Comparison of ENCODE assay signal across 8 cellular contexts in the genomic region with DNA sequence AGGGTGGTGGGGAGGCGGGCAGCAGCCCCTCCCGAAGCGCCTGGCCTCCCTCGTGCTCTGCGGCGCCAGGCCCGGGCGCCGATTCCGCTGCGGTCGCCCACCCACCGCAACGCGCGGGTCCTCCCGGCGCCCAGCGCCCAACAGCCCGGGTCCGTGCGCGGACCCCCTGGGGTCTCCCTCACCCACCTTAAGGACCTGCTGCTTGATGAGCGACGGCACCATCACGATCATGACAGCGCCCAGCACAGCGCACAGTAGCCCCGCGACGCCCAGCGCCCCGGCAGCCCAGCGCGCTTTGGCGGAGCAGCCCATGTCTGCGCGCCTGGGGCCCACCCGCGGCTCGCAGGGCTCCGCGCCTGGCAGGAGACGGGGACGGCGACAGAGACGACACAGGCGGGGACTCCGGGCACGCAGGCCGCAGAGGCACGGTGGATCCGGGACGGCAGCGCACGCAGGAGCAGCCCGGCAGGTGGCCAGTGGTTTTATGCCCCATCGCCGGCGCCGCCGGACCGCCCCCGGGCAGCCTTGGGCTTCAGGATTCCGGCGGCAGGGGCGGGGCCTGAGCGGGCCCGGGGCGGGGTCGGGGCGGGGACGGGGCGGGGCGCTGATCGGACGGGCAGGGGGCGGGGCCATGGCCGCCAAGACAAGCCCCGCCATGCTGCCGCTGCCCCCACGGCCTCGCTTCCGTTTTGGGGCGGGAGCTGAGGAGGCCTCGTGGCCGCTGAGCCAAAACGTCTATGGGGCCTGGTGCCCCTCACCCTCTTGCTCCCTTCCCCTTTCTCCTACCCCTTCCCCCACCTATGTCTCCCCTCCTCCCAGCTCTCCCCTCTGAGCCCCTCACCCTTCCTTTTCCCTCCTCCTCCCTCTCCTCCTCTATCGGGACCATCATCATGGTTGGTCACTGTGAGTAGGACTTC. TPM values are rescaled to one million over a fixed set of nuclear protein-coding genes. Genes with fewer than 3 reads are reported as not detected.
DNase-seq lines count a peak whose midpoint lies in the region; ATAC-seq, FAIRE-seq and TF ChIP-seq lines count a peak whose summit lies in the region.

A gene with protein sequence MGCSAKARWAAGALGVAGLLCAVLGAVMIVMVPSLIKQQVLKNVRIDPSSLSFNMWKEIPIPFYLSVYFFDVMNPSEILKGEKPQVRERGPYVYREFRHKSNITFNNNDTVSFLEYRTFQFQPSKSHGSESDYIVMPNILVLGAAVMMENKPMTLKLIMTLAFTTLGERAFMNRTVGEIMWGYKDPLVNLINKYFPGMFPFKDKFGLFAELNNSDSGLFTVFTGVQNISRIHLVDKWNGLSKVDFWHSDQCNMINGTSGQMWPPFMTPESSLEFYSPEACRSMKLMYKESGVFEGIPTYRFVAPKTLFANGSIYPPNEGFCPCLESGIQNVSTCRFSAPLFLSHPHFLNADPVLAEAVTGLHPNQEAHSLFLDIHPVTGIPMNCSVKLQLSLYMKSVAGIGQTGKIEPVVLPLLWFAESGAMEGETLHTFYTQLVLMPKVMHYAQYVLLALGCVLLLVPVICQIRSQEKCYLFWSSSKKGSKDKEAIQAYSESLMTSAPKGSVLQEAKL (minus strand): TSS at position 456 of the 917 bp plus-strand sequence. CDS start 144 bp downstream, at position 312.

- H3K27ac ChIP-seq in angular gyrus (ENCODE audit: low read depth, low read length): peak within 1 kb of the TSS; percentile 84
- no peak within 1 kb of the TSS for H3K27ac ChIP-seq in right cardiac atrium (ENCODE audit: low read length)
- peak within 1 kb of the TSS; percentile 9 for H3K27ac ChIP-seq in rectal smooth muscle tissue (ENCODE audit: low read depth, low read length)
- H3K27ac ChIP-seq in vagina: peak within 1 kb of the TSS; percentile 77

- H3K27me3 ChIP-seq in right cardiac atrium (ENCODE audit: control insufficient read depth, insufficient read depth) (no peaks in the 10 kb centered on the region), rectal smooth muscle tissue (ENCODE audit: control insufficient read depth, insufficient read depth, low read length) (no peaks in the 10 kb centered on the region), vagina (no peaks in the 10 kb centered on the region)

- peak; percentile 86 for TF ChIP-seq POLR2A in GM12891 (IDR thresholded peaks at IDR 0.05; ENCODE audit: low read depth, low read length)
- no peak for TF ChIP-seq POLR2A in vagina (IDR thresholded peaks at IDR 0.05)

- H3K4me1 ChIP-seq in right cardiac atrium (ENCODE audit: control insufficient read depth, insufficient read depth, low read length) (peaks cover 3% of the 10 kb centered on the region), rectal smooth muscle tissue (ENCODE audit: control insufficient read depth, insufficient read depth, low read length) (peaks cover 2% of the 10 kb centered on the region), vagina (peaks cover 24% of the 10 kb centered on the region)

- no peak for TF ChIP-seq CTCF in vagina (IDR thresholded peaks at IDR 0.05)

- peak within 1 kb of the TSS; percentile 74 for H3K9ac ChIP-seq in rectal smooth muscle tissue (ENCODE audit: low read length)

- intact Hi-C loops in right cardiac atrium (cut with DNase I) (no loop called here), vagina (cut with DNase I) (no loop called here)

- DNase-seq in GM12891 (ENCODE audit: insufficient read length, low spot score): peak; percentile 95
- DNase-seq in NCI-H1436 (lab: John Stamatoyannopoulos, UW): peak; percentile 69
- DNase-seq in T-helper 2 cell: peak; percentile 61 to 85 (median 63)
- DNase-seq in right cardiac atrium: peak; percentile 85 to 94 (median 94)
- no peak for DNase-seq in vagina (ENCODE audit: extremely low spot score in 2 of 2)

- H3K9me3 ChIP-seq in right cardiac atrium (ENCODE audit: control insufficient read depth, low read length): no peaks in the 10 kb centered on the region
- no peaks in the 10 kb centered on the region for H3K9me3 ChIP-seq in vagina

- WGBS in right cardiac atrium: under 1% methylated on average over 89 of the region's 89 CpGs

- H3K36me3 ChIP-seq in rectal smooth muscle tissue (ENCODE audit: control insufficient read depth, insufficient read depth, low read length) (no peaks in the 10 kb centered on the region), vagina (no peaks in the 10 kb centered on the region)

- ATAC-seq in HG02678 (IDR thresholded peaks at IDR 0.05; ENCODE audit: unreplicated experiment) (peak; percentile 78), right cardiac atrium (peak; percentile 91 to 92)

- FAIRE-seq in GM12891 (lab: Jason Lieb, UNC): peak; percentile 77

- peak within 1 kb of the TSS; percentile 54 for H3K4me3 ChIP-seq in right cardiac atrium (ENCODE audit: low read length)
- H3K4me3 ChIP-seq in rectal smooth muscle tissue (ENCODE audit: low read length): peak within 1 kb of the TSS; percentile 88
- H3K4me3 ChIP-seq in vagina: peak within 1 kb of the TSS; percentile 82 to 83

TF ChIP-seq in GM12891, 5 proteins besides CTCF, POLR2A, EP300 and RAD21:
- no peak for TF ChIP-seq PAX5 (IDR thresholded peaks at IDR 0.05; ENCODE audit: insufficient read depth, low read length, severe bottlenecking)
- TF ChIP-seq POLR2AphosphoS5 (IDR thresholded peaks at IDR 0.05; ENCODE audit: low read depth, low read length): peak; percentile 84
- peak; percentile 77 for TF ChIP-seq TAF1 (IDR thresholded peaks at IDR 0.05; ENCODE audit: low read depth, low read length)
- peak; percentile 35; the same call in 1 of the 2 replicates for TF ChIP-seq SPI1 (IDR thresholded peaks at IDR 0.05; ENCODE audit: low read depth, low read length)
- TF ChIP-seq POU2F2 (IDR thresholded peaks at IDR 0.05; ENCODE audit: low read depth, low read length): 0 out of 2 replicates have a peak, but pooled peaks have one; percentile 60

RNA-seq across cellular contexts. Expression of the gene that starts here (rescaled TPM):
- polyA plus RNA-seq in GM12891 (2012; ENCODE audit: low read depth, missing spikeins): 93.0 TPM
- total RNA-seq in right cardiac atrium: 10 to 100 TPM; 15.7 to 22.9 (median 20.0) TPM
- polyA plus RNA-seq in right cardiac atrium: 17.0 TPM
- total RNA-seq in vagina: 20.6 TPM

Comparison
In these comparisons a context has a peak if more than half of its experiments do, and no peak if none do; other contexts are left out.
1. DNase-seq: peak in GM12891 (single experiment), NCI-H1436 (single experiment), T-helper 2 cell (5 of 5) and right cardiac atrium (3 of 3); none in vagina (0 of 2).
2. Peak in every context shown above with its lines, with median percentiles within 50 percentile points of each other: H3K4me3 ChIP-seq.